In genomic region chr22:38740754-38741153, GRCh38 we compare ENCODE assay signal across 20 cellular contexts. TPM values are rescaled to one million over a fixed set of nuclear protein-coding genes. Genes with fewer than 3 reads are reported as not detected.
DNase-seq lines count a peak whose midpoint lies in the region; ATAC-seq and TF ChIP-seq lines count a peak whose summit lies in the region.
"Had no signal": no experiment of that assay in that cellular context is flagged by ENCODE, and none has a peak within 500 bp of the region (broad histone marks: within the 10 kb centered on the region; RNA-seq: fewer than 3 reads in every experiment).

No MANE protein-coding gene starts in this region.

- CTCF ChIA-PET in activated CD8-positive, alpha-beta memory T cell treated with anti-CD3 and anti-CD28 coated beads, Interleukin-2, amount 10 ng/mL, durations not matched to agents 7 days and 5 days (lab: Charles Lee) = no interaction called here
- CTCF ChIA-PET in RWPE1 (lab: Yijun Ruan, JAX) = interaction anchor here (0.5 kb wide), 1 partner anchor 22 kb away, joined by 3 read pairs; no protein-coding TSS in a partner anchor

- peaks cover 74% of the 10 kb centered on the region for H3K36me3 Mint-ChIP-seq in activated CD8-positive, alpha-beta memory T cell treated with anti-CD3 and anti-CD28 coated beads, Interleukin-2, amount 10 ng/mL, durations not matched to agents 7 days and 5 days
- H3K36me3 Mint-ChIP-seq in GM23338 (ENCODE audit: low read depth) = peaks cover 31% of the 10 kb centered on the region; the same call in 2 of the 3 replicates

- H3K4me1 Mint-ChIP-seq in activated CD8-positive, alpha-beta memory T cell treated with anti-CD3 and anti-CD28 coated beads, Interleukin-2, amount 10 ng/mL, durations not matched to agents 7 days and 5 days = peaks cover 28% of the 10 kb centered on the region
- H3K4me1 Mint-ChIP-seq in GM23338 = no peaks in the 10 kb centered on the region; the same call in 1 of the 3 replicates

- no peaks in the 10 kb centered on the region for H3K9me2 ChIP-seq in GM23338 (ENCODE audit: insufficient read depth)

- no peak overlapping the region for H3K4me3 Mint-ChIP-seq in activated CD8-positive, alpha-beta memory T cell treated with anti-CD3 and anti-CD28 coated beads, Interleukin-2, amount 10 ng/mL, durations not matched to agents 7 days and 5 days
- H3K4me3 Mint-ChIP-seq in GM23338 = no peak overlapping the region
- H3K4me3 Mint-ChIP-seq: activated T-helper 17 cell treated with anti-CD3 and anti-CD28 coated beads, Interleukin-2, amount 50 U/mL, for 72 hours; HFFc6 had no signal

- H3K27ac Mint-ChIP-seq in activated CD8-positive, alpha-beta memory T cell treated with anti-CD3 and anti-CD28 coated beads, Interleukin-2, amount 10 ng/mL, durations not matched to agents 7 days and 5 days = peak overlapping the region; percentile 61
- no peak overlapping the region for H3K27ac Mint-ChIP-seq in GM23338
- H3K27ac Mint-ChIP-seq: HFFc6 had no signal

- no peak overlapping the region for H2AFZ ChIP-seq in GM23338

- no peak overlapping the region for H3K4me3 ChIP-seq in GM23338
- no peak overlapping the region for H3K4me3 ChIP-seq in neutrophil (ENCODE audit: low read depth in 1 of 2, low read length in 1 of 2)
- H3K4me3 ChIP-seq: left lung, psoas muscle, stomach, uterus had no signal

- H3K4me2 ChIP-seq in GM23338 = no peak overlapping the region

- TF ChIP-seq CTCF in GM23338 (conservative IDR thresholded peaks at IDR 0.05; ENCODE audit: low read depth in 2 of 2) (peak in 1 of 2 experiments; percentile 57; a peak in 2 of 4 replicates), neutrophil (IDR thresholded peaks at IDR 0.05) (no peak), RWPE1 (conservative IDR thresholded peaks at IDR 0.05; ENCODE audit: low read depth) (no peak)

- no peak for ATAC-seq in activated CD8-positive, alpha-beta memory T cell treated with anti-CD3 and anti-CD28 coated beads, Interleukin-2, amount 10 ng/mL, durations not matched to agents 7 days and 5 days
- ATAC-seq in GM23338 = peak; percentile 22
- no peak for ATAC-seq in HG02610 (IDR thresholded peaks at IDR 0.05; ENCODE audit: unreplicated experiment)
- no peak for ATAC-seq in GM19467 (IDR thresholded peaks at IDR 0.05; ENCODE audit: unreplicated experiment)
- ATAC-seq: activated T-helper 17 cell treated with anti-CD3 and anti-CD28 coated beads, Interleukin-2, amount 50 U/mL, for 72 hours; left lung; psoas muscle had no signal

- H3K27me3 Mint-ChIP-seq in activated CD8-positive, alpha-beta memory T cell treated with anti-CD3 and anti-CD28 coated beads, Interleukin-2, amount 10 ng/mL, durations not matched to agents 7 days and 5 days = no peaks in the 10 kb centered on the region
- H3K27me3 Mint-ChIP-seq in GM23338 (ENCODE audit: insufficient read depth, low read depth, poor library complexity) = peaks cover 16% of the 10 kb centered on the region
- H3K27me3 Mint-ChIP-seq: activated T-helper 17 cell treated with anti-CD3 and anti-CD28 coated beads, Interleukin-2, amount 50 U/mL, for 72 hours had no signal

- H3K27ac ChIP-seq in GM23338 (ENCODE audit: low read depth) (no peak overlapping the region), neutrophil (peak overlapping the region; percentile 39), RWPE1 (no peak overlapping the region)
- H3K27ac ChIP-seq: left lung, uterus had no signal

- H3K9me3 Mint-ChIP-seq in activated CD8-positive, alpha-beta memory T cell treated with anti-CD3 and anti-CD28 coated beads, Interleukin-2, amount 10 ng/mL, durations not matched to agents 7 days and 5 days (ENCODE audit: low read depth) = no peaks in the 10 kb centered on the region
- H3K9me3 Mint-ChIP-seq in GM23338 = no peaks in the 10 kb centered on the region; the same call in 2 of the 3 replicates
- H3K9me3 Mint-ChIP-seq: activated T-helper 17 cell treated with anti-CD3 and anti-CD28 coated beads, Interleukin-2, amount 50 U/mL, for 72 hours; HFFc6 had no signal

- H3K27me3 ChIP-seq in GM23338 (ENCODE audit: insufficient read depth) (no peaks in the 10 kb centered on the region), neutrophil (no peaks in the 10 kb centered on the region)
- H3K27me3 ChIP-seq: left lung, stomach, uterus had no signal

- H4K20me1 ChIP-seq in GM23338 (replicated peaks; ENCODE audit: insufficient read depth) = peaks cover 4% of the 10 kb centered on the region; the same call in 1 of the 2 replicates

- H3F3A ChIP-seq in GM23338 (replicated peaks; ENCODE audit: low read depth) = no peaks in the 10 kb centered on the region

- H3K36me3 ChIP-seq in GM23338 (ENCODE audit: insufficient read depth) (no peaks in the 10 kb centered on the region), neutrophil (peaks cover 100% of the 10 kb centered on the region)

- POLR2A ChIA-PET in RWPE1 (lab: Yijun Ruan, JAX; ENCODE audit: low non-redundant PET) = no interaction called here

- no peak for DNase-seq in activated CD8-positive, alpha-beta memory T cell treated with anti-CD3 and anti-CD28 coated beads, Interleukin-2, amount 10 ng/mL, durations not matched to agents 7 days and 5 days
- DNase-seq in activated CD8-positive, alpha-beta memory T cell treated with anti-CD3 and anti-CD28 coated beads, Interleukin-2, amount 50 U/mL, for 48 hours = no peak
- DNase-seq in GM23338 (ENCODE audit: low spot score) (no peak), cerebellum (ENCODE audit: low spot score) (peak; percentile 48), RWPE1 (ENCODE audit: low spot score) (no peak)
- DNase-seq: effector CD4-positive, alpha-beta T cell; HFFc6; IMR-90; NCI-H1048; NCI-H226; SIG-M5; stomach; T1000; uterus had no signal

- no peaks in the 10 kb centered on the region for H3K79me2 ChIP-seq in GM23338 (replicated peaks; ENCODE audit: insufficient read depth)

- H3K9me3 ChIP-seq in neutrophil = no peaks in the 10 kb centered on the region
- H3K9me3 ChIP-seq: left lung, psoas muscle, stomach, uterus had no signal

- H3K4me1 ChIP-seq in GM23338 (ENCODE audit: insufficient read depth) = no peaks in the 10 kb centered on the region
- H3K4me1 ChIP-seq in neutrophil (ENCODE audit: control insufficient read depth in 1 of 2, insufficient read depth in 1 of 2, low read depth in 1 of 2, low read length in 1 of 2) = no peaks in the 10 kb centered on the region
- H3K4me1 ChIP-seq: uterus had no signal

TF ChIP-seq in GM23338, 12 proteins besides CTCF, POLR2A, EP300 and RAD21 (continues in another document):
- TF ChIP-seq EZH2phosphoT487 (IDR thresholded peaks at IDR 0.05; ENCODE audit: unreplicated experiment) (no peak), ETS1 (IDR thresholded peaks at IDR 0.05) (no peak), CREB1 (CRISPR knock-in tag; IDR thresholded peaks at IDR 0.05; ENCODE audit: low read depth) (no peak), STAT1 (IDR thresholded peaks at IDR 0.05; ENCODE audit: unreplicated experiment) (no peak), JUNB (IDR thresholded peaks at IDR 0.05; ENCODE audit: unreplicated experiment) (no peak), ZNF331 (CRISPR knock-in tag; IDR thresholded peaks at IDR 0.05; ENCODE audit: low read depth) (no peak), EZH2 (IDR thresholded peaks at IDR 0.05; ENCODE audit: low read depth, unreplicated experiment) (no peak)

RNA-seq across cellular contexts. Expression of gene SUN2, which starts 15.0 kb away (rescaled TPM):
- 100 to 1,000 TPM; 320 to 412 TPM for total RNA-seq in activated CD8-positive, alpha-beta memory T cell treated with anti-CD3 and anti-CD28 coated beads, Interleukin-2, amount 10 ng/mL, durations not matched to agents 7 days and 5 days
- total RNA-seq in GM23338 (2014; rRNA removed; shearing (Covaris generic)) = 12.6 and 17.6 TPM in 2 replicates
- polyA plus RNA-seq in GM23338 (2016; fragmentation: Nextera tagmentation; extraction: Ambion mirVana) = 7.2 and 8.2 TPM in 2 replicates
- total RNA-seq in cerebellum = 84.7 TPM

RNA-seq across cellular contexts. Expression of gene GTPBP1, which starts 35.0 kb away (rescaled TPM):
- total RNA-seq in activated CD8-positive, alpha-beta memory T cell treated with anti-CD3 and anti-CD28 coated beads, Interleukin-2, amount 10 ng/mL, durations not matched to agents 7 days and 5 days = 100 to 1,000 TPM; 116 to 146 TPM
- 79.9 and 88.4 TPM in 2 replicates for total RNA-seq in GM23338 (2014; rRNA removed; shearing (Covaris generic))
- polyA plus RNA-seq in GM23338 (2016; fragmentation: Nextera tagmentation; extraction: Ambion mirVana) = 27.2 and 31.0 TPM in 2 replicates
- 37.6 TPM for total RNA-seq in cerebellum

RNA-seq across cellular contexts. Expression of gene JOSD1, which starts 40.0 kb away (rescaled TPM):
- 10 to 100 TPM; 74.0 to 77.0 TPM for total RNA-seq in activated CD8-positive, alpha-beta memory T cell treated with anti-CD3 and anti-CD28 coated beads, Interleukin-2, amount 10 ng/mL, durations not matched to agents 7 days and 5 days
- total RNA-seq in GM23338 (2014; rRNA removed; shearing (Covaris generic)) = 16.1 and 19.7 TPM in 2 replicates
- polyA plus RNA-seq in GM23338 (2016; fragmentation: Nextera tagmentation; extraction: Ambion mirVana) = 4.6 and 5.5 TPM in 2 replicates
- total RNA-seq in cerebellum = 36.9 TPM

RNA-seq across cellular contexts. Expression of gene DNAL4, which starts 53.2 kb away (rescaled TPM):
- 1 to 10 TPM; 8.2 to 8.9 TPM for total RNA-seq in activated CD8-positive, alpha-beta memory T cell treated with anti-CD3 and anti-CD28 coated beads, Interleukin-2, amount 10 ng/mL, durations not matched to agents 7 days and 5 days
- 10.0 and 11.3 TPM in 2 replicates for total RNA-seq in GM23338 (2014; rRNA removed; shearing (Covaris generic))
- 8.7 and 9.3 TPM in 2 replicates for polyA plus RNA-seq in GM23338 (2016; fragmentation: Nextera tagmentation; extraction: Ambion mirVana)
- total RNA-seq in cerebellum = 10.7 TPM

RNA-seq across cellular contexts. Expression of gene TOMM22, which starts 59.0 kb away (rescaled TPM):
- 10 to 100 TPM; 61.1 to 94.9 TPM for total RNA-seq in activated CD8-positive, alpha-beta memory T cell treated with anti-CD3 and anti-CD28 coated beads, Interleukin-2, amount 10 ng/mL, durations not matched to agents 7 days and 5 days
- total RNA-seq in GM23338 (2014; rRNA removed; shearing (Covaris generic)) = 84.0 and 87.0 TPM in 2 replicates
- polyA plus RNA-seq in GM23338 (2016; fragmentation: Nextera tagmentation; extraction: Ambion mirVana) = 125 and 131 TPM in 2 replicates
- 23.0 TPM for total RNA-seq in cerebellum
